Comparison of ENCODE assay signal across 13 cellular contexts in the genomic region with DNA sequence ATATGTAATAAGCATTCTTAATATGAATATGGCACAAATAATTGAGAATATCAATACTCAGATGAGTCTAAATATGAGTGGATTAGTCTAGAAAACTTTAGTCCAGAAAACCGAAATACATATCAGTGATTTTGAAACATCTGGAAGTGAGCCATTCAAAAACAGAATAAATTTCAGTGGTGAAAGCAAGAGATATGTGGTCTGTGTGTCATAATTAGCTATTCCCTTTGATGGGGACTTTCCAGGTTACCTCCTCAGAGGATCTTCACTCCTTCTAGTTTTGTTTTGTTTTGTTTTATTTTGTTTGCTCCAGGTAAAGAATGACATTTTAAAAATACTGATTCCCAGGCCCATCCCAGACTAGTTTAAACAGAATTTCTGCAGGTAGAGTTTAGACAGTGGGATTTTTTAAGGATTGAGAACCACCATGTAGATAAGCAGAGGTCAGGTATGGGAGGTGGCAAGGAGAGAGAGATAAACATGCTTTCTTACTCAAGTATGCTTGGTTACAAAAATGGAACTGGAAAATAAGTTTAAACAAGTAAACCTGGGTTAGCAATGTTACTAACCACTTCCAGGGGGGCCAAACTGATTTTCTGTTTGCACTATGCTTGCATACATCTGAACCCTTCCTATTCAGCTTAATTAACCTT.
A peak's percentile ranks its signal among the peaks of the same experiment; 100 is the strongest.
DNase-seq lines count a peak whose midpoint lies in the region; ATAC-seq, FAIRE-seq and TF ChIP-seq lines count a peak whose summit lies in the region.
"Had no signal": no experiment of that assay in that cellular context is flagged by ENCODE, and none has a peak within 500 bp of the region (broad histone marks: within the 10 kb centered on the region; RNA-seq: fewer than 3 reads in every experiment).

No MANE protein-coding gene starts in this region.

- H3K27ac Mint-ChIP-seq in T-helper 2 cell treated with Interferon-gamma antibody and Interleukin-4, amounts not matched to agents 5 μg/mL and 100 μg/mL, for 36 hours: no peak overlapping the region
- H3K27ac Mint-ChIP-seq: brain; CD8-positive, alpha-beta memory T cell; naive thymus-derived CD4-positive, alpha-beta T cell had no signal

- no peak for TF ChIP-seq POLR2A in GM12878 (IDR thresholded peaks at IDR 0.05; ENCODE audit: low read depth, low read length)

- RAD21 ChIA-PET in GM12878 (lab: Charles Lee; ENCODE audit: unreplicated experiment): interaction anchor here (0.5 to 1.4 kb wide), 2 partner anchors 8 to 20 kb away, joined by 3 read pairs; no protein-coding TSS in a partner anchor

- no peaks in the 10 kb centered on the region for H3K36me3 ChIP-seq in GM12878 (ENCODE audit: control insufficient read depth in 2 of 2, insufficient read depth in 2 of 2, low read length in 1 of 2)

- DNase-seq in GM12878 (ENCODE audit: low read depth, low spot score) (peak; percentile 39), foreskin melanocyte (no peak), NCI-H128 (lab: John Stamatoyannopoulos, UW; ENCODE audit: unreplicated experiment) (no peak), NCI-H510A (lab: John Stamatoyannopoulos, UW) (no peak)
- no peak for DNase-seq in T-helper 2 cell treated with Interferon-gamma antibody and Interleukin-4, amounts not matched to agents 5 μg/mL and 100 μg/mL, for 36 hours (ENCODE audit: low spot score)
- DNase-seq: CD8-positive, alpha-beta memory T cell; glutamatergic neuron; naive thymus-derived CD4-positive, alpha-beta T cell; stimulated activated CD4-positive, alpha-beta T cell treated with anti-CD3 and anti-CD28 coated beads, Interleukin-4, amount 100 ng/mL, for 4 hours had no signal

- no peak overlapping the region for H3K9ac ChIP-seq in GM12878 (ENCODE audit: control insufficient read depth, insufficient read depth, low read length)

- 6% methylated on average over 1 of the region's 1 CpG for WGBS in GM12878 (ENCODE audit: insufficient coverage, insufficient replicate concordance, low lambda C conversion rate, missing lambda C conversion rate)

- no peak overlapping the region for H3K4me3 Mint-ChIP-seq in T-helper 2 cell treated with Interferon-gamma antibody and Interleukin-4, amounts not matched to agents 5 μg/mL and 100 μg/mL, for 36 hours
- H3K4me3 Mint-ChIP-seq: brain; CD8-positive, alpha-beta memory T cell; naive thymus-derived CD4-positive, alpha-beta T cell had no signal

- TF ChIP-seq CTCF in GM12878 (IDR thresholded peaks at IDR 0.05 in 2 of 3, conservative IDR thresholded peaks at IDR 0.05 in 1 of 3; ENCODE audit: control insufficient read depth in 2 of 3, extremely low read depth in 1 of 3, insufficient read depth in 1 of 3, low read depth in 3 of 3, low read length in 3 of 3): no peak

- peak overlapping the region; percentile 66 for H3K4me2 ChIP-seq in GM12878 (ENCODE audit: control insufficient read depth, insufficient read depth)

- peak overlapping the region; percentile 41; the same call in 1 of the 2 replicates for H2AFZ ChIP-seq in GM12878 (ENCODE audit: control insufficient read depth, low read depth, low read length)

- no peaks in the 10 kb centered on the region for H3K27me3 ChIP-seq in GM12878 (replicated peaks in 1 of 2; ENCODE audit: control insufficient read depth in 2 of 2, insufficient read depth in 2 of 2, low read length in 1 of 2)

- TF ChIP-seq RAD21 in GM12878 (IDR thresholded peaks at IDR 0.05; ENCODE audit: insufficient read depth, low read depth, low read length): no peak

- no TSS peak for BruUV-seq in GM12878 (replicated peaks; lab: Mats Ljungman, UMichigan)

- peaks cover 10% of the 10 kb centered on the region for H3K4me1 ChIP-seq in GM12878 (ENCODE audit: control insufficient read depth, insufficient read depth, low read length)

- H4K20me1 ChIP-seq in GM12878 (ENCODE audit: control insufficient read depth, insufficient read depth): no peaks in the 10 kb centered on the region

- no peaks in the 10 kb centered on the region for H3K79me2 ChIP-seq in GM12878 (ENCODE audit: control insufficient read depth, insufficient read depth, low read length)

- H3K9me3 Mint-ChIP-seq in T-helper 2 cell treated with Interferon-gamma antibody and Interleukin-4, amounts not matched to agents 5 μg/mL and 100 μg/mL, for 36 hours: no peaks in the 10 kb centered on the region
- H3K9me3 Mint-ChIP-seq: CD8-positive, alpha-beta memory T cell had no signal

- H3K4me3 ChIP-seq in GM12878: no peak overlapping the region

- 0 out of 4 replicates have a peak, but pooled peaks of 1 of the 2 experiments have one; percentile 15 for TF ChIP-seq EP300 in GM12878 (IDR thresholded peaks at IDR 0.05; ENCODE audit: borderline replicate concordance in 1 of 2, control insufficient read depth in 1 of 2, low read depth in 2 of 2, low read length in 2 of 2)

- SMC1A ChIA-PET in GM12878 (lab: Charles Lee; ENCODE audit: uncharacterized antibody, unreplicated experiment): interaction anchor here (0.8 to 3.0 kb wide), 8 partner anchors 8 to 194 kb away, joined by 3 to 14 read pairs (median 4); no protein-coding TSS in a partner anchor

- peak overlapping the region; percentile 58; the same call in 1 of the 2 replicates for H3K27ac ChIP-seq in GM12878 (ENCODE audit: control insufficient read depth, insufficient read depth)

- POLR2A ChIA-PET in GM12878 (lab: Charles Lee): interaction anchor here (1.1 to 2.8 kb wide), 2 partner anchors 10 to 24 kb away, joined by 3 to 9 read pairs; no protein-coding TSS in a partner anchor

- in situ Hi-C loops in GM12878 (cut with MboI): no loop called here

- H3K4me1 Mint-ChIP-seq in T-helper 2 cell treated with Interferon-gamma antibody and Interleukin-4, amounts not matched to agents 5 μg/mL and 100 μg/mL, for 36 hours (ENCODE audit: low read depth): peaks cover 8% of the 10 kb centered on the region
- H3K4me1 Mint-ChIP-seq: brain had no signal

- H3K9me3 ChIP-seq in GM12878 (replicated peaks; ENCODE audit: control insufficient read depth, insufficient read depth, low read length): no peaks in the 10 kb centered on the region

- ATAC-seq in GM18498 (IDR thresholded peaks at IDR 0.05; ENCODE audit: unreplicated experiment) (peak; percentile 65), GM19467 (IDR thresholded peaks at IDR 0.05; ENCODE audit: unreplicated experiment) (peak; percentile 62), HG03039 (IDR thresholded peaks at IDR 0.05; ENCODE audit: unreplicated experiment) (peak; percentile 93), GM12878 (peak; percentile 92)
- ATAC-seq: naive thymus-derived CD4-positive, alpha-beta T cell had no signal

- no peak for FAIRE-seq in GM12878 (lab: Jason Lieb, UNC)

- CTCF ChIA-PET in GM12878 (lab: Yijun Ruan, JAX): interaction anchor here (0.5 to 3.9 kb wide), 5 partner anchors 9 to 1468 kb away, joined by 3 to 32 read pairs (median 3); no protein-coding TSS in a partner anchor

- H3K36me3 Mint-ChIP-seq in T-helper 2 cell treated with Interferon-gamma antibody and Interleukin-4, amounts not matched to agents 5 μg/mL and 100 μg/mL, for 36 hours (ENCODE audit: low read depth): no peaks in the 10 kb centered on the region
- H3K36me3 Mint-ChIP-seq: brain; CD8-positive, alpha-beta memory T cell; naive thymus-derived CD4-positive, alpha-beta T cell had no signal

- H3K27me3 Mint-ChIP-seq in T-helper 2 cell treated with Interferon-gamma antibody and Interleukin-4, amounts not matched to agents 5 μg/mL and 100 μg/mL, for 36 hours (ENCODE audit: low read depth): peaks cover 27% of the 10 kb centered on the region
- H3K27me3 Mint-ChIP-seq: brain had no signal

- intact Hi-C loops in GM12878 (cut with micrococcal nuclease; ENCODE audit: unreplicated experiment): no loop called here

TF ChIP-seq in GM12878, 131 proteins besides CTCF, POLR2A, EP300 and RAD21 (continues in another document):
- TF ChIP-seq IKZF1 (conservative IDR thresholded peaks at IDR 0.05) (peak; percentile 60), JUNB (IDR thresholded peaks at IDR 0.05) (peak; percentile 79), NFIC (IDR thresholded peaks at IDR 0.05; ENCODE audit: low read depth, low read length) (peak; percentile 81), FOXM1 (IDR thresholded peaks at IDR 0.05; ENCODE audit: low read depth, low read length) (peak; percentile 70), RUNX3 (IDR thresholded peaks at IDR 0.05; ENCODE audit: low read length) (peak; percentile 79; the same call in 1 of the 2 replicates), CREM (IDR thresholded peaks at IDR 0.05; ENCODE audit: low read depth) (peak; percentile 16; the same call in 1 of the 2 replicates), IKZF2 (IDR thresholded peaks at IDR 0.05) (peak; percentile 49 to 79), IRF4 (IDR thresholded peaks at IDR 0.05; ENCODE audit: low read depth, low read length) (0 out of 2 replicates have a peak, but pooled peaks have one; percentile 10), ZBED1 (IDR thresholded peaks at IDR 0.05; ENCODE audit: borderline replicate concordance) (0 out of 2 replicates have a peak, but pooled peaks have one; percentile 32)
- TF ChIP-seq, protein P1, sequence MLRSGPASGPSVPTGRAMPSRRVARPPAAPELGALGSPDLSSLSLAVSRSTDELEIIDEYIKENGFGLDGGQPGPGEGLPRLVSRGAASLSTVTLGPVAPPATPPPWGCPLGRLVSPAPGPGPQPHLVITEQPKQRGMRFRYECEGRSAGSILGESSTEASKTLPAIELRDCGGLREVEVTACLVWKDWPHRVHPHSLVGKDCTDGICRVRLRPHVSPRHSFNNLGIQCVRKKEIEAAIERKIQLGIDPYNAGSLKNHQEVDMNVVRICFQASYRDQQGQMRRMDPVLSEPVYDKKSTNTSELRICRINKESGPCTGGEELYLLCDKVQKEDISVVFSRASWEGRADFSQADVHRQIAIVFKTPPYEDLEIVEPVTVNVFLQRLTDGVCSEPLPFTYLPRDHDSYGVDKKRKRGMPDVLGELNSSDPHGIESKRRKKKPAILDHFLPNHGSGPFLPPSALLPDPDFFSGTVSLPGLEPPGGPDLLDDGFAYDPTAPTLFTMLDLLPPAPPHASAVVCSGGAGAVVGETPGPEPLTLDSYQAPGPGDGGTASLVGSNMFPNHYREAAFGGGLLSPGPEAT (IDR thresholded peaks at IDR 0.05; ENCODE audit: low read depth): peak; percentile 90
- TF ChIP-seq, protein P2, sequence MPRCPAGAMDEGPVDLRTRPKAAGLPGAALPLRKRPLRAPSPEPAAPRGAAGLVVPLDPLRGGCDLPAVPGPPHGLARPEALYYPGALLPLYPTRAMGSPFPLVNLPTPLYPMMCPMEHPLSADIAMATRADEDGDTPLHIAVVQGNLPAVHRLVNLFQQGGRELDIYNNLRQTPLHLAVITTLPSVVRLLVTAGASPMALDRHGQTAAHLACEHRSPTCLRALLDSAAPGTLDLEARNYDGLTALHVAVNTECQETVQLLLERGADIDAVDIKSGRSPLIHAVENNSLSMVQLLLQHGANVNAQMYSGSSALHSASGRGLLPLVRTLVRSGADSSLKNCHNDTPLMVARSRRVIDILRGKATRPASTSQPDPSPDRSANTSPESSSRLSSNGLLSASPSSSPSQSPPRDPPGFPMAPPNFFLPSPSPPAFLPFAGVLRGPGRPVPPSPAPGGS (IDR thresholded peaks at IDR 0.05; ENCODE audit: borderline replicate concordance, insufficient read depth, low read depth, low read length, poor library complexity, severe bottlenecking): peak; percentile 35
